ENCODE assay signal across 9 cellular contexts in genomic region chr9:79256691-79257213, GRCh38.
DNase-seq lines count a peak whose midpoint lies in the region; ATAC-seq and TF ChIP-seq lines count a peak whose summit lies in the region.
"Had no signal": no experiment of that assay in that cellular context is flagged by ENCODE, and none has a peak within 500 bp of the region (broad histone marks: within the 10 kb centered on the region; RNA-seq: fewer than 3 reads in every experiment).

No MANE protein-coding gene starts in this region.

- no peak for ATAC-seq in HG03095 (IDR thresholded peaks at IDR 0.05; ENCODE audit: unreplicated experiment)

- H3K27me3 ChIP-seq in WERI-Rb-1 (ENCODE audit: insufficient read depth, low read depth, severe bottlenecking): peaks cover 4% of the 10 kb centered on the region

- no peaks in the 10 kb centered on the region for H3K36me3 ChIP-seq in WERI-Rb-1

- H3K27ac ChIP-seq in WERI-Rb-1: peak overlapping the region; percentile 48

- TF ChIP-seq CTCF in WERI-Rb-1 (IDR thresholded peaks at IDR 0.05; ENCODE audit: low read depth, low read length): no peak

- DNase-seq in A172 (ENCODE audit: low spot score) (peak; percentile 86), MV-4-11 (lab: John Stamatoyannopoulos, UW) (peak; percentile 54), WERI-Rb-1 (peak; percentile 90), lung microvascular endothelial cell (ENCODE audit: low read depth in 2 of 2) (peak; percentile 2 to 39), mesenteric fat pad (ENCODE audit: low spot score) (no peak), SHP77 treated with DMSO at 0.1 percent for 48 hours (lab: John Stamatoyannopoulos, UW) (no peak)
- DNase-seq in activated CD4-positive, CD25-positive, alpha-beta regulatory T cell (lab: John Stamatoyannopoulos, UW): no peak
- DNase-seq: naive B cell had no signal

- peak overlapping the region; percentile 54 for H3K4me3 ChIP-seq in WERI-Rb-1 (ENCODE audit: low read depth, low read length)

- H3K9me3 ChIP-seq in WERI-Rb-1 (ENCODE audit: severe bottlenecking): no peaks in the 10 kb centered on the region

Comparison
In these comparisons a context has a peak if more than half of its experiments do, and no peak if none do; other contexts are left out.
1. DNase-seq: peak in A172 (single experiment), MV-4-11 (single experiment), WERI-Rb-1 (single experiment) and lung microvascular endothelial cell (2 of 2); none in mesenteric fat pad (single experiment), activated CD4-positive, CD25-positive, alpha-beta regulatory T cell (0 of 4) and SHP77 treated with DMSO at 0.1 percent for 48 hours (single experiment).